14 cellular contexts compared by ENCODE assay signal in the genomic region with DNA sequence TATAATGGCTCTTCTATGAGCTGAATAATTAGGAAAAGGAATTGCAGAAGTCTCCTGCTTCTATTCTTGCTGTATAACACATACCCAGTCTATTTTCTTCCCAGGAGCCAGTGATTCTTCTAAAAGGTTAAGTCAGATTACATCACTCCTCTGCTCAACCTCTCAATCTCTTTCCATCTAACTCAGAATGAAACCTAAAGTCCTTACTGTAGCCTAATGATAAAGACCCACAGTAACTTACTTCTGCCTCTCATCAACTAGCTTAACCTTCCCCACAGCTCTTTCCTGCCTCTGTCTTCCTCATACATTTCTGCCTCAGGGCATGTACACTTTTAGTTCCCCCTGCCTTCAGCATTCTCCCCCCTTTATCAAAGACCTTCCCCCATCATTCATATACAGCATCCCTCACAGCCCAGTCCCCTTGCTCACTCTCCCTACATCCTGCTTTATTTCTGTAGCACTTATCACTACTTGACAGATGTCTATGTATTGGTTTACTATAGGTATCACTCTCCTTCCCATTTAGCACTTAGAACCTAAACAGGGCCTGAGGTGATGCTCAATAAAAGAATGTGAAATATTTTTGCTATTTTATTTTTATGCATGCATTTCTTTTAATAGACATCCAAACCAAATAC. TPM values are rescaled to one million over a fixed set of nuclear protein-coding genes. Genes with fewer than 3 reads are reported as not detected.
DNase-seq lines count a peak whose midpoint lies in the region; ATAC-seq, FAIRE-seq and TF ChIP-seq lines count a peak whose summit lies in the region.
"Had no signal": no experiment of that assay in that cellular context is flagged by ENCODE, and none has a peak within 500 bp of the region (broad histone marks: within the 10 kb centered on the region; RNA-seq: fewer than 3 reads in every experiment).

No MANE protein-coding gene starts in this region.

- no peak for FAIRE-seq in H54 (lab: Jason Lieb, UNC)

- H3K27me3 Mint-ChIP-seq in naive thymus-derived CD4-positive, alpha-beta T cell, result no peaks in the 10 kb centered on the region
- H3K27me3 Mint-ChIP-seq: type B pancreatic cell had no signal

- peak overlapping the region in 5 of 9 donors; percentile 1 to 43 (median 26) for H3K27ac Mint-ChIP-seq in naive thymus-derived CD4-positive, alpha-beta T cell
- H3K27ac Mint-ChIP-seq: type B pancreatic cell had no signal

- peaks cover under 1 to 55% (median 34%) of the 10 kb centered on the region in 5 donors for H3K36me3 Mint-ChIP-seq in naive thymus-derived CD4-positive, alpha-beta T cell

- no peak overlapping the region for H3K4me3 Mint-ChIP-seq in naive thymus-derived CD4-positive, alpha-beta T cell
- H3K4me3 Mint-ChIP-seq: type B pancreatic cell had no signal

- H3K4me1 ChIP-seq in naive thymus-derived CD4-positive, alpha-beta T cell (ENCODE audit: control insufficient read depth in 2 of 2, insufficient read depth in 2 of 2, low read length in 2 of 2), result no peaks in the 10 kb centered on the region
- no peaks in the 10 kb centered on the region for H3K4me1 ChIP-seq in testis
- H3K4me1 ChIP-seq: adrenal gland had no signal

- no peak overlapping the region for H3K27ac ChIP-seq in naive thymus-derived CD4-positive, alpha-beta T cell (ENCODE audit: low read depth, low read length)
- no peak overlapping the region for H3K27ac ChIP-seq in testis
- H3K27ac ChIP-seq: 22Rv1, adrenal gland had no signal

- TF ChIP-seq CTCF in testis (IDR thresholded peaks at IDR 0.05), result no peak

- CTCF ChIA-PET in naive thymus-derived CD4-positive, alpha-beta T cell (lab: Charles Lee), result no interaction called here

- ATAC-seq in GM19468 (IDR thresholded peaks at IDR 0.05; ENCODE audit: extremely low read depth, unreplicated experiment) (peak; percentile 9), GM21515 (IDR thresholded peaks at IDR 0.05; ENCODE audit: unreplicated experiment) (no peak)
- ATAC-seq in naive thymus-derived CD4-positive, alpha-beta T cell, result no peak

- POLR2A ChIA-PET in naive thymus-derived CD4-positive, alpha-beta T cell (lab: Charles Lee), result no interaction called here

- intact Hi-C loops in naive thymus-derived CD4-positive, alpha-beta T cell (cut with micrococcal nuclease), result loop anchor here in 1 of 2 donors (5.0 kb wide), 1 partner anchor 36 kb away; no protein-coding TSS in a partner anchor
- intact Hi-C loops in testis (cut with DNase I; ENCODE audit: low total_unique reads), result no loop called here

- DNase-seq in SIG-M5 treated with dmso at 0.1 percent for 504 hours (lab: John Stamatoyannopoulos, UW; ENCODE audit: unreplicated experiment) (peak; percentile 22), SIG-M5 (lab: John Stamatoyannopoulos, UW) (no peak), OCI-M1 (lab: John Stamatoyannopoulos, UW) (peak; percentile 43), testis (no peak), H54 (ENCODE audit: insufficient read length, low spot score) (no peak)
- DNase-seq in naive thymus-derived CD4-positive, alpha-beta T cell, result no peak
- DNase-seq: activated CD4-positive, alpha-beta T cell treated with anti-CD3 and anti-CD28 coated beads, Interleukin-2, amount 50 U/mL, for 48 hours; adrenal gland; Karpas-422; NCI-H2081 treated with DMSO at 0.1 percent for 48 hours had no signal

- peaks cover 0 to 6% (median 0%) of the 10 kb centered on the region in 7 donors for H3K4me1 Mint-ChIP-seq in naive thymus-derived CD4-positive, alpha-beta T cell

- no peaks in the 10 kb centered on the region for H3K9me3 Mint-ChIP-seq in naive thymus-derived CD4-positive, alpha-beta T cell
- H3K9me3 Mint-ChIP-seq: type B pancreatic cell had no signal

- H3K27me3 ChIP-seq in naive thymus-derived CD4-positive, alpha-beta T cell (ENCODE audit: control insufficient read depth in 2 of 2, insufficient read depth in 2 of 2, low read length in 2 of 2), result no peaks in the 10 kb centered on the region
- no peaks in the 10 kb centered on the region for H3K27me3 ChIP-seq in testis
- H3K27me3 ChIP-seq: adrenal gland had no signal

- H3K36me3 ChIP-seq in naive thymus-derived CD4-positive, alpha-beta T cell (ENCODE audit: control insufficient read depth in 2 of 3, insufficient read depth in 3 of 3, low read length in 3 of 3), result peaks cover 0 to 31% (median 3%) of the 10 kb centered on the region in 3 experiments
- H3K36me3 ChIP-seq in testis (ENCODE audit: low read depth, missing control alignments), result no peaks in the 10 kb centered on the region

- H3K4me3 ChIP-seq in naive thymus-derived CD4-positive, alpha-beta T cell (ENCODE audit: low read length), result no peak overlapping the region
- H3K4me3 ChIP-seq in testis, result no peak overlapping the region
- H3K4me3 ChIP-seq: adrenal gland had no signal

- TF ChIP-seq POLR2A in testis (IDR thresholded peaks at IDR 0.05), result no peak
- TF ChIP-seq POLR2A in H54 (IDR thresholded peaks at IDR 0.05; ENCODE audit: low read depth, low read length), result no peak

- no peaks in the 10 kb centered on the region for H3K9me3 ChIP-seq in naive thymus-derived CD4-positive, alpha-beta T cell (ENCODE audit: control insufficient read depth in 2 of 3, low read length in 3 of 3)
- no peaks in the 10 kb centered on the region for H3K9me3 ChIP-seq in testis
- H3K9me3 ChIP-seq: adrenal gland had no signal

RNA-seq across cellular contexts. Expression of a gene that starts 28.5 kb away (rescaled TPM):
- total RNA-seq in naive thymus-derived CD4-positive, alpha-beta T cell, result 10 to 100 TPM; 24.1 to 61.1 (median 38.1) TPM
- 10 to 100 TPM; 30.9 to 48.5 TPM for polyA plus RNA-seq in naive thymus-derived CD4-positive, alpha-beta T cell
- 100 to 1,000 TPM; 154 to 199 TPM for total RNA-seq in testis
- 66.2 TPM for polyA plus RNA-seq in testis (ENCODE audit: insufficient read depth, low read depth, low replicate concordance)

RNA-seq across cellular contexts. Expression of a gene that starts 39.5 kb away (rescaled TPM):
- total RNA-seq in naive thymus-derived CD4-positive, alpha-beta T cell, result 10 to 100 TPM; 26.1 to 28.5 (median 27.5) TPM
- 10 to 100 TPM; 17.9 to 21.2 TPM for polyA plus RNA-seq in naive thymus-derived CD4-positive, alpha-beta T cell
- total RNA-seq in testis, result 10 to 100 TPM; 53.9 to 61.3 TPM
- polyA plus RNA-seq in testis (ENCODE audit: insufficient read depth, low read depth, low replicate concordance), result 85.7 TPM

Comparison
In these comparisons a context has a peak if more than half of its experiments do, and no peak if none do; other contexts are left out.
1. DNase-seq: peak in SIG-M5 treated with dmso at 0.1 percent for 504 hours (single experiment) and OCI-M1 (single experiment); none in SIG-M5 (single experiment), naive thymus-derived CD4-positive, alpha-beta T cell (0 of 9), testis (single experiment) and H54 (single experiment).